Comparison of ENCODE assay signal across 1 cellular context in the genomic region with DNA sequence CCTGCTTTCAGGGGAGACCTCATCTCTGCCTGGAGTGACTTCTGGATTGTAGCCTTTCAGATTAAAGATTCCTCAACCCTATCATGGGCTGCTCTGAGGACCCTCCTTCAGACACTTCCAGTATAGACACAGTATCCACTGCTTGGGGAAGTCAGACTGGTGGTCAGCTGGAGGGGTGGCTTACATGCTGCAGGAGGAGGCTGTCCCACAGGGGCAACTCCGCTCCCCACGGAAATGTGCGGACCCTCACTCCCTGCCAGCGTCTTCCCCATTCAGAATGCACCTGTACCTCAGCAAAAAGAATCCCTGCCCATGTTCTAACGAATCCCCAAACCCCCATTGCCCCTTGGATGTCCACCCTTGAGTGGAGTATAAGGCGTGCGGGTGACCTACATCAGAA.
TF ChIP-seq lines count a peak whose summit lies in the region.

No MANE protein-coding gene starts in this region.

TF ChIP-seq in K562, 482 proteins besides CTCF, POLR2A, EP300 and RAD21 (continued from another document):
- TF ChIP-seq, protein P1, sequence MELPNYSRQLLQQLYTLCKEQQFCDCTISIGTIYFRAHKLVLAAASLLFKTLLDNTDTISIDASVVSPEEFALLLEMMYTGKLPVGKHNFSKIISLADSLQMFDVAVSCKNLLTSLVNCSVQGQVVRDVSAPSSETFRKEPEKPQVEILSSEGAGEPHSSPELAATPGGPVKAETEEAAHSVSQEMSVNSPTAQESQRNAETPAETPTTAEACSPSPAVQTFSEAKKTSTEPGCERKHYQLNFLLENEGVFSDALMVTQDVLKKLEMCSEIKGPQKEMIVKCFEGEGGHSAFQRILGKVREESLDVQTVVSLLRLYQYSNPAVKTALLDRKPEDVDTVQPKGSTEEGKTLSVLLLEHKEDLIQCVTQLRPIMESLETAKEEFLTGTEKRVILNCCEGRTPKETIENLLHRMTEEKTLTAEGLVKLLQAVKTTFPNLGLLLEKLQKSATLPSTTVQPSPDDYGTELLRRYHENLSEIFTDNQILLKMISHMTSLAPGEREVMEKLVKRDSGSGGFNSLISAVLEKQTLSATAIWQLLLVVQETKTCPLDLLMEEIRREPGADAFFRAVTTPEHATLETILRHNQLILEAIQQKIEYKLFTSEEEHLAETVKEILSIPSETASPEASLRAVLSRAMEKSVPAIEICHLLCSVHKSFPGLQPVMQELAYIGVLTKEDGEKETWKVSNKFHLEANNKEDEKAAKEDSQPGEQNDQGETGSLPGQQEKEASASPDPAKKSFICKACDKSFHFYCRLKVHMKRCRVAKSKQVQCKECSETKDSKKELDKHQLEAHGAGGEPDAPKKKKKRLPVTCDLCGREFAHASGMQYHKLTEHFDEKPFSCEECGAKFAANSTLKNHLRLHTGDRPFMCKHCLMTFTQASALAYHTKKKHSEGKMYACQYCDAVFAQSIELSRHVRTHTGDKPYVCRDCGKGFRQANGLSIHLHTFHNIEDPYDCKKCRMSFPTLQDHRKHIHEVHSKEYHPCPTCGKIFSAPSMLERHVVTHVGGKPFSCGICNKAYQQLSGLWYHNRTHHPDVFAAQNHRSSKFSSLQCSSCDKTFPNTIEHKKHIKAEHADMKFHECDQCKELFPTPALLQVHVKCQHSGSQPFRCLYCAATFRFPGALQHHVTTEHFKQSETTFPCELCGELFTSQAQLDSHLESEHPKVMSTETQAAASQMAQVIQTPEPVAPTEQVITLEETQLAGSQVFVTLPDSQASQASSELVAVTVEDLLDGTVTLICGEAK (IDR thresholded peaks at IDR 0.05): no peak
- TF ChIP-seq, protein P1 (CRISPR knock-in tag; IDR thresholded peaks at IDR 0.05): no peak
- TF ChIP-seq CC2D1A (IDR thresholded peaks at IDR 0.05) (no peak), U2AF2 (optimal IDR thresholded peaks at IDR 0.05; ENCODE audit: low read depth, low read length) (no peak), ZNF253 (CRISPR knock-in tag; conservative IDR thresholded peaks at IDR 0.05) (no peak), FOS (IDR thresholded peaks at IDR 0.05; ENCODE audit: extremely low read depth, insufficient read length) (no peak), ZNF224 (CRISPR knock-in tag; IDR thresholded peaks at IDR 0.05) (no peak), ZNF232 (CRISPR knock-in tag; IDR thresholded peaks at IDR 0.05) (no peak), RUNX1 (IDR thresholded peaks at IDR 0.05; ENCODE audit: low read depth) (no peak)
